In the genomic region with DNA sequence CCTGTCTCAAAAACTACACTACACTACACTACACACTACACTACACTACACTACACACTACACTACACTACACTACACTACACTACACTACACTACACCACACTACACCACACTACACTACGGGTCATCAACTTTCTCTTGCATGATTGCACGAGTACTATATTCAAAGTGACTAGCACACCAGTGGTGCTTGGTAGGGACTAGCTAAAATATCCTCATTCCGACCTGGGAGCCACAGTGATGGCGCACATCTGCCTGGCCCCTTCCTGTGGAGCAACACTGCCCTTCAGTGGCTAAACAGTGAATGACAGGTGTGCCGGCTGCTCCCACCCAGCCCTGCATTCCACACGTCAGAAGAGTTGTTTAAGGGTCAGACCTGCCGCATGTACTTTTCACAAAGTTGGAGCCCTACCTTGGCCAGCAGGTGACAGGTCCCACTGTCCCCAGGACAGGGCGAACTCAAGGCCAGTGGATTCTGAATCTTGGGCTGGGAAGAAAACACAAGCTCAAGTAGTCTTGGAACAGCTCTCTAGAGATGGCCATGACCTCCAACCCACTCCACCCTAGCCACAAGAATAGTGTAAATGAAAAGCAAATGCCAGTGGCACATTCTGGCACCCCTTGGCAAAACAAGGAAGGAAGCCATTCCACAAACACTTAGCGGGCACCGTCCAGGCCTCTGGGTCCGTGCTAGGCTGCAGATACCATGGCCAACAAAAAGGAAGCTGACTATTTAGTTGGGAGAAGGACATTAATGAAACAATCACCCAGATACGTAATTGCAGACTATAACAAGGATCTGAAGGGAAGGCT, we compare ENCODE assay signal across 9 cellular contexts. TPM values are rescaled to one million over a fixed set of nuclear protein-coding genes. Genes with fewer than 3 reads are reported as not detected.
DNase-seq lines count a peak whose midpoint lies in the region; ATAC-seq and TF ChIP-seq lines count a peak whose summit lies in the region.
"Had no signal": no experiment of that assay in that cellular context is flagged by ENCODE, and none has a peak within 500 bp of the region (broad histone marks: within the 10 kb centered on the region; RNA-seq: fewer than 3 reads in every experiment).

No MANE protein-coding gene starts in this region.

- intact Hi-C loops in Right ventricle myocardium superior (cut with DNase I), result loop anchor here (5.0 to 10.0 kb wide), 2 partner anchors 406 to 688 kb away; a partner anchor contains a TSS
- intact Hi-C loops in psoas muscle (cut with DNase I), result loop anchor here (2.0 to 10.0 kb wide), 5 partner anchors 51 to 668 kb away; a partner anchor contains a TSS

- CTCF ChIA-PET in HEK293 (lab: Yijun Ruan, JAX), result interaction anchor here (0.5 to 2.5 kb wide), 64 partner anchors 9 to 1330 kb away, joined by 3 to 20 read pairs (median 4); no protein-coding TSS in a partner anchor

- ATAC-seq in SK-N-SH treated with all-trans-retinoic acid at 6 μM for 48 hours (peak; percentile 97), Right ventricle myocardium superior (ENCODE audit: poor library complexity) (peak; percentile 97), psoas muscle (peak; percentile 88 to 97 (median 95))

- H3K4me1 ChIP-seq in HEK293 (ENCODE audit: control insufficient read depth, insufficient read depth, low read length) (peaks cover 3% of the 10 kb centered on the region; the same call in 1 of the 2 replicates), psoas muscle (peaks cover 12% of the 10 kb centered on the region)

- DNase-seq in NB4 (ENCODE audit: low read depth) (peak; percentile 83), Right ventricle myocardium superior (peak; percentile 82), psoas muscle (peak; percentile 65 to 85), NCI-H128 (lab: John Stamatoyannopoulos, UW; ENCODE audit: unreplicated experiment) (no peak)
- peak; percentile 60 for DNase-seq in activated naive CD4-positive, alpha-beta T cell treated with anti-CD3 and anti-CD28 coated beads, Interleukin-2, amount 50 U/mL, for 16 hours

- TF ChIP-seq CTCF in GM12872 (IDR thresholded peaks at IDR 0.05; ENCODE audit: insufficient read depth, low read depth, low read length) (peak; percentile 99), HEK293 (tag by site-specific recombination; IDR thresholded peaks at IDR 0.05) (peak; percentile 96), NB4 (IDR thresholded peaks at IDR 0.05; ENCODE audit: low read depth, low read length) (peak; percentile 95), psoas muscle (IDR thresholded peaks at IDR 0.05) (peak; percentile 99)

- no peaks in the 10 kb centered on the region for H3K36me3 ChIP-seq in HEK293 (ENCODE audit: control insufficient read depth in 2 of 2, insufficient read depth in 1 of 2, low read length in 2 of 2)
- H3K36me3 ChIP-seq in psoas muscle (ENCODE audit: insufficient read depth in 1 of 2, low read depth in 1 of 2), result no peaks in the 10 kb centered on the region

- H3K27me3 ChIP-seq in psoas muscle (ENCODE audit: insufficient read depth in 3 of 3, low read length in 2 of 3), result no peaks in the 10 kb centered on the region

- H3K27ac ChIP-seq in HEK293 (ENCODE audit: extremely low read depth, low read depth, low read length), result no peak overlapping the region
- H3K27ac ChIP-seq in psoas muscle, result no peak overlapping the region

- H3K4me3 ChIP-seq in HEK293 (ENCODE audit: low read depth, low read length), result no peak overlapping the region
- no peak overlapping the region for H3K4me3 ChIP-seq in NB4 (ENCODE audit: low read depth, low read length)
- H3K4me3 ChIP-seq in psoas muscle, result no peak overlapping the region

- POLR2A ChIA-PET in HEK293 (lab: Yijun Ruan, JAX), result interaction anchor here (1.0 to 1.3 kb wide), 2 partner anchors 145 to 339 kb away, joined by 3 to 4 read pairs; no protein-coding TSS in a partner anchor

- no peak for TF ChIP-seq POLR2A in NB4 (IDR thresholded peaks at IDR 0.05; ENCODE audit: extremely low read depth, insufficient read length)

- 29 to 37% (median 33%) methylated on average over 12 of the region's 12 CpGs for WGBS in psoas muscle, 3 donors

- H3K9me3 ChIP-seq in HEK293 (ENCODE audit: control insufficient read depth, insufficient read depth, low read depth, low read length) (no peaks in the 10 kb centered on the region), psoas muscle (no peaks in the 10 kb centered on the region)

TF ChIP-seq in HEK293, 187 proteins besides CTCF, POLR2A, EP300 and RAD21 (continues in another document):
- TF ChIP-seq, protein P1, sequence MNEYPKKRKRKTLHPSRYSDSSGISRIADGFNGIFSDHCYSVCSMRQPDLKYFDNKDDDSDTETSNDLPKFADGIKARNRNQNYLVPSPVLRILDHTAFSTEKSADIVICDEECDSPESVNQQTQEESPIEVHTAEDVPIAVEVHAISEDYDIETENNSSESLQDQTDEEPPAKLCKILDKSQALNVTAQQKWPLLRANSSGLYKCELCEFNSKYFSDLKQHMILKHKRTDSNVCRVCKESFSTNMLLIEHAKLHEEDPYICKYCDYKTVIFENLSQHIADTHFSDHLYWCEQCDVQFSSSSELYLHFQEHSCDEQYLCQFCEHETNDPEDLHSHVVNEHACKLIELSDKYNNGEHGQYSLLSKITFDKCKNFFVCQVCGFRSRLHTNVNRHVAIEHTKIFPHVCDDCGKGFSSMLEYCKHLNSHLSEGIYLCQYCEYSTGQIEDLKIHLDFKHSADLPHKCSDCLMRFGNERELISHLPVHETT (tag by site-specific recombination; IDR thresholded peaks at IDR 0.05), result peak; percentile 28; the same call in 1 of the 2 replicates
- TF ChIP-seq EGR2 (tag by site-specific recombination; IDR thresholded peaks at IDR 0.05; ENCODE audit: low read depth) (no peak), OVOL3 (tag by site-specific recombination; IDR thresholded peaks at IDR 0.05) (no peak), ZNF654 (tag by site-specific recombination; IDR thresholded peaks at IDR 0.05; ENCODE audit: low read depth) (peak; percentile 93), SCRT2 (tag by site-specific recombination; IDR thresholded peaks at IDR 0.05) (peak; percentile 28; the same call in 1 of the 2 replicates), ZNF2 (tag by site-specific recombination; IDR thresholded peaks at IDR 0.05) (peak; percentile 92), KLF16 (tag by site-specific recombination; IDR thresholded peaks at IDR 0.05) (0 out of 2 replicates have a peak, but pooled peaks have one; percentile 52), ZNF157 (tag by site-specific recombination; IDR thresholded peaks at IDR 0.05) (no peak), OSR2 (tag by site-specific recombination; IDR thresholded peaks at IDR 0.05) (no peak), ZBTB48 (tag by site-specific recombination; IDR thresholded peaks at IDR 0.05) (peak; percentile 86)
- TF ChIP-seq, protein P2, sequence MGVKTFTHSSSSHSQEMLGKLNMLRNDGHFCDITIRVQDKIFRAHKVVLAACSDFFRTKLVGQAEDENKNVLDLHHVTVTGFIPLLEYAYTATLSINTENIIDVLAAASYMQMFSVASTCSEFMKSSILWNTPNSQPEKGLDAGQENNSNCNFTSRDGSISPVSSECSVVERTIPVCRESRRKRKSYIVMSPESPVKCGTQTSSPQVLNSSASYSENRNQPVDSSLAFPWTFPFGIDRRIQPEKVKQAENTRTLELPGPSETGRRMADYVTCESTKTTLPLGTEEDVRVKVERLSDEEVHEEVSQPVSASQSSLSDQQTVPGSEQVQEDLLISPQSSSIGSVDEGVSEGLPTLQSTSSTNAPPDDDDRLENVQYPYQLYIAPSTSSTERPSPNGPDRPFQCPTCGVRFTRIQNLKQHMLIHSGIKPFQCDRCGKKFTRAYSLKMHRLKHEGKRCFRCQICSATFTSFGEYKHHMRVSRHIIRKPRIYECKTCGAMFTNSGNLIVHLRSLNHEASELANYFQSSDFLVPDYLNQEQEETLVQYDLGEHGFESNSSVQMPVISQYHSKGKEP (tag by site-specific recombination; IDR thresholded peaks at IDR 0.05), result no peak

TF ChIP-seq in SK-N-SH treated with all-trans-retinoic acid at 6 μM for 48 hours, 23 proteins besides CTCF, POLR2A, EP300 and RAD21:
- TF ChIP-seq TCF4 (CRISPR knock-in tag; IDR thresholded peaks at IDR 0.05; ENCODE audit: borderline replicate concordance), result 0 out of 2 replicates have a peak, but pooled peaks have one; percentile 45
- TF ChIP-seq ZNF70 (CRISPR knock-in tag; IDR thresholded peaks at IDR 0.05), result no peak
- no peak for TF ChIP-seq SNAI2 (CRISPR knock-in tag; IDR thresholded peaks at IDR 0.05)
- TF ChIP-seq BACH2 (CRISPR knock-in tag; IDR thresholded peaks at IDR 0.05; ENCODE audit: borderline replicate concordance), result no peak
- TF ChIP-seq ZC3H10 (CRISPR knock-in tag; IDR thresholded peaks at IDR 0.05), result no peak
TF ChIP-seq in SK-N-SH treated with all-trans-retinoic acid at 6 μM for 48 hours: peak in this region for 1.

RNA-seq across cellular contexts. Expression of a gene that starts 45.9 kb away (rescaled TPM):
- not detected for total RNA-seq in Right ventricle myocardium superior
- under 1 TPM in 1 of 4 donors, not detected in 3; 0.46 TPM for total RNA-seq in psoas muscle
- polyA plus RNA-seq in psoas muscle, result under 1 TPM; 0.08 to 0.48 (median 0.20) TPM
- total RNA-seq: pulmonary artery endothelial cell had no signal
